Comparison of ENCODE assay signal across 12 cellular contexts in the genomic region with DNA sequence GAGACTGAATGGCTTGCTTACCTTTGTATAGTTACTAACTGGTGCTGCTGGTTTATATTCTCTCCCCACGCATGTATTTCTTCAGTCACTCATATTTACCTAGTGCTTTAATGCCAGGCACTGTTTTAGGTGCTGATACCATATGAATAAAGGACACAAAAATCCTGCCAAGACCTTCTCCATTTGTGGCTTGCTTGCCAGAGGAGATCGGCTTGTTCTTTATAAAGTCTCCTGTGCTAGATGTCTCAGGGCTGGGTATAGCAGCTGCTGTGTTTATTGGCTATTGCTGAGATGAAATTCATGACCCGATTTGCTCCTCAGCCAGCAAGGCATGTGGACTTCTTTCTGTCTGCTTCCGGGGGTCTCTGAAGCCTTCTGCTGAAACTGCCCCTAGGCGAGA. TPM values are rescaled to one million over a fixed set of nuclear protein-coding genes. Genes with fewer than 3 reads are reported as not detected.
DNase-seq lines count a peak whose midpoint lies in the region; ATAC-seq lines count a peak whose summit lies in the region.
"Had no signal": no experiment of that assay in that cellular context is flagged by ENCODE, and none has a peak within 500 bp of the region (broad histone marks: within the 10 kb centered on the region; RNA-seq: fewer than 3 reads in every experiment).

No MANE protein-coding gene starts in this region.

- peaks cover 7% of the 10 kb centered on the region for H3K27me3 ChIP-seq in adipocyte (replicated peaks; ENCODE audit: control insufficient read depth, insufficient read depth, low read length)
- no peaks in the 10 kb centered on the region for H3K27me3 ChIP-seq in layer of hippocampus (ENCODE audit: control insufficient read depth, insufficient read depth, low read length)

- intact Hi-C loops in sciatic nerve (cut with DNase I), result no loop called here

- peak overlapping the region; percentile 81 for H3K27ac ChIP-seq in layer of hippocampus (ENCODE audit: low read depth, low read length)

- H3K4me3 ChIP-seq in adipocyte (ENCODE audit: low read length), result peak overlapping the region; percentile 31

- H3K9ac ChIP-seq in adipocyte (ENCODE audit: low read length), result peak overlapping the region; percentile 58

- H3K4me1 ChIP-seq in adipocyte (ENCODE audit: control insufficient read depth, insufficient read depth, low read length), result peaks cover 16% of the 10 kb centered on the region

- H3K36me3 ChIP-seq in adipocyte (ENCODE audit: control insufficient read depth, insufficient read depth, low read length, severe bottlenecking), result no peaks in the 10 kb centered on the region

- no peaks in the 10 kb centered on the region for H3K9me3 ChIP-seq in adipocyte (ENCODE audit: control insufficient read depth, low read length)

- DNase-seq in COLO829 (ENCODE audit: low spot score) (peak; percentile 45), adipocyte (ENCODE audit: low read depth) (no peak), sciatic nerve (ENCODE audit: low spot score) (no peak), COR-L47 (lab: John Stamatoyannopoulos, UW) (no peak)
- no peak for DNase-seq in central memory CD4-positive, alpha-beta T cell
- DNase-seq: activated CD4-positive, CD25-positive, alpha-beta regulatory T cell; CD4-positive, CD25-positive, alpha-beta regulatory T cell; SHP77; stimulated activated naive CD4-positive, alpha-beta T cell had no signal

- ATAC-seq in sciatic nerve (peak; percentile 27), GM19467 (IDR thresholded peaks at IDR 0.05; ENCODE audit: unreplicated experiment) (no peak), GM18511 (IDR thresholded peaks at IDR 0.05; ENCODE audit: unreplicated experiment) (no peak)

RNA-seq across cellular contexts. Expression of gene ST6GAL1, which starts 46.5 kb away (rescaled TPM):
- total RNA-seq in sciatic nerve, result 62.6 TPM
